Comparison of ENCODE assay signal across 8 cellular contexts in the genomic region with DNA sequence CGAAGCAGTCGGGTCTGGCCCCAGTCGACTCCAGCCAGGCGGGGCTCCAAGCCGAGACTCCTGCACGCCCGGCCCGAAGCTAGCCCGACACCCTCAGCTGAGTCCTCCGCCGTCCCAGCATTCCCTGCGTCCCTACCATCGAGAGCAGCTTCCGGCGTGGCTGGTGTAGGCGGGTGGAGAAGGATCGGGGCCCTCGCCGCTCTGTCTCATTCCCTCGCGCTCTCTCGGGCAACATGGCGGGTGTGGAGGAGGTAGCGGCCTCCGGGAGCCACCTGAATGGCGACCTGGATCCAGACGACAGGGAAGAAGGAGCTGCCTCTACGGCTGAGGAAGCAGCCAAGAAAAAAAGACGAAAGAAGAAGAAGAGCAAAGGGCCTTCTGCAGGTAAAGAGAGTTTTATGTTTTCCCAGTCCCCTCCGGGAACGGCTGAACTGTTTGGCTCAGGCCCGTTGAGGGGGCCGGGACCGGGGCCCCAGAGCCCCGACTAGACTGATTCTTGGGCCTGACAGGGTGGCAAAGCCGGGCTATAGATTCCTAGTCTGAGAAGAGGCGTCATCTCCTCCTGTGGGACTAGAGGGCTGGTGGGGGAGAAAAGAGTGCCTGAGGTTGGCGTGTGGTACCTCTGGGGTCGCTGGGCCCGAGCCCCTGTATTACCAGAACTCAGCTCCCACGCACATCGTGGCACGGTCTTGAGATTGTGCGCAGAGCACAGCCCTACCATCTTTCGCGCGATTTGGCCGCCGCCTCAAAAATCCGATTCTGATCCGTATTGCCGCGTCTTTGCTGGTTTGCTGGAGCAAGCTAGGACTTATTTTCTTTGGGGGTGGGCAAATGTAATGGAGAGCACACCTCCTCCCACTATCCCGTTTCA.
DNase-seq lines count a peak whose midpoint lies in the region; ATAC-seq and TF ChIP-seq lines count a peak whose summit lies in the region.

A gene (plus strand): TSS at position 206 of the 871 bp plus-strand sequence. CDS start 28 bp downstream, at position 234.

- no peaks in the 10 kb centered on the region for H3K9me3 Mint-ChIP-seq in central memory CD8-positive, alpha-beta T cell

- peak within 1 kb of the TSS; percentile 95 for H3K4me3 Mint-ChIP-seq in central memory CD8-positive, alpha-beta T cell

- TF ChIP-seq CTCF in AG09309 (IDR thresholded peaks at IDR 0.05; ENCODE audit: control insufficient read depth, insufficient read depth, low read depth, low read length, missing control alignments): no peak

- H3K4me1 Mint-ChIP-seq in central memory CD8-positive, alpha-beta T cell: peaks cover 51% of the 10 kb centered on the region

- peak; percentile 97 for ATAC-seq in GM19025 (IDR thresholded peaks at IDR 0.05; ENCODE audit: low read depth, unreplicated experiment)
- peak; percentile 96 for ATAC-seq in HG03342 (IDR thresholded peaks at IDR 0.05; ENCODE audit: unreplicated experiment)
- ATAC-seq in central memory CD8-positive, alpha-beta T cell (replicated peaks; ENCODE audit: extremely low read depth, poor library complexity, severe bottlenecking): peak; percentile 98

- peak within 1 kb of the TSS; percentile 87 for H3K4me3 ChIP-seq in AG09309 (ENCODE audit: control insufficient read depth, low read depth, low read length)

- peaks cover 30% of the 10 kb centered on the region for H3K36me3 Mint-ChIP-seq in central memory CD8-positive, alpha-beta T cell (ENCODE audit: insufficient read depth)

- peak; percentile 82 for DNase-seq in AG09309 (ENCODE audit: low read depth)
- peak; percentile 80 to 95 for DNase-seq in NCI-H446 (lab: John Stamatoyannopoulos, UW)
- peak; percentile 86 for DNase-seq in activated CD4-positive, CD25-positive, alpha-beta regulatory T cell treated with anti-CD3 and anti-CD28 coated beads, Interleukin-2, amount 50 U/mL, for 16 hours (ENCODE audit: low read depth, low spot score)
- DNase-seq in central memory CD8-positive, alpha-beta T cell (ENCODE audit: low spot score in 2 of 2): peak; percentile 74 to 79
- DNase-seq in iris pigment epithelial cell (ENCODE audit: low read depth): peak; percentile 98
- DNase-seq in stimulated activated CD4-positive, alpha-beta T cell treated with anti-CD3 and anti-CD28 coated beads, Interleukin-12 subunit alpha, Interleukin-12 subunit beta, amount 100 ng/mL, for 4 hours: peak; percentile 91

- H3K27ac Mint-ChIP-seq in central memory CD8-positive, alpha-beta T cell (ENCODE audit: low read depth): peak within 1 kb of the TSS; percentile 99

- H3K27me3 Mint-ChIP-seq in central memory CD8-positive, alpha-beta T cell: no peaks in the 10 kb centered on the region

Comparison
In these comparisons a context has a peak if more than half of its experiments do, and no peak if none do; other contexts are left out.
1. Peak in every context shown above with its lines: DNase-seq, ATAC-seq and H3K4me3 ChIP-seq.